9 cellular contexts compared by ENCODE assay signal in genomic region chr11:59801981-59802638, GRCh38. TPM values are rescaled to one million over a fixed set of nuclear protein-coding genes. Genes with fewer than 3 reads are reported as not detected.
DNase-seq lines count a peak whose midpoint lies in the region; ATAC-seq, FAIRE-seq and TF ChIP-seq lines count a peak whose summit lies in the region.
"Had no signal": no experiment of that assay in that cellular context is flagged by ENCODE, and none has a peak within 500 bp of the region (broad histone marks: within the 10 kb centered on the region; RNA-seq: fewer than 3 reads in every experiment).

No MANE protein-coding gene starts in this region.

- DNase-seq in AG20443 (ENCODE audit: low spot score) = peak; percentile 59
- DNase-seq in bronchial epithelial cell (ENCODE audit: low read depth) = peak; percentile 59
- no peak for DNase-seq in memory B cell (ENCODE audit: low spot score in 2 of 2)
- DNase-seq in NCI-H2029 treated with DMSO at 0.1 percent for 48 hours (lab: John Stamatoyannopoulos, UW) = no peak
- no peak for DNase-seq in HuH-7 (ENCODE audit: low spot score)
- DNase-seq in activated T-cell treated with anti-CD3 and anti-CD28 coated beads for 4 hours = no peak
- no peak for DNase-seq in NK-92 treated with Interleukin-12 subunit alpha and Interleukin-12 subunit beta, amount 100 ng/mL, for 24 hours (lab: John Stamatoyannopoulos, UW)

- no peak overlapping the region for H3K4me3 ChIP-seq in bronchial epithelial cell (ENCODE audit: low read depth, low read length)

- H3K27ac Mint-ChIP-seq in memory B cell = no peak overlapping the region

- H3K27me3 ChIP-seq in bronchial epithelial cell (ENCODE audit: control insufficient read depth, insufficient read depth, low read length) = no peaks in the 10 kb centered on the region

- peak; percentile 19 for ATAC-seq in HG02759 (IDR thresholded peaks at IDR 0.05; ENCODE audit: unreplicated experiment)
- peak; percentile 21 for ATAC-seq in memory B cell (ENCODE audit: low read depth)

- no peaks in the 10 kb centered on the region for H3K9me3 Mint-ChIP-seq in memory B cell

- no peak for TF ChIP-seq CTCF in bronchial epithelial cell (IDR thresholded peaks at IDR 0.05; ENCODE audit: insufficient read depth, low read length, severe bottlenecking)

- no peak overlapping the region for H3K4me3 Mint-ChIP-seq in memory B cell

- no peaks in the 10 kb centered on the region for H3K27me3 Mint-ChIP-seq in memory B cell

- H3K4me1 Mint-ChIP-seq in memory B cell = no peaks in the 10 kb centered on the region

- peaks cover 8% of the 10 kb centered on the region for H3K36me3 ChIP-seq in bronchial epithelial cell (ENCODE audit: control insufficient read depth, insufficient read depth, low read length)

- peaks cover 12% of the 10 kb centered on the region for H3K36me3 Mint-ChIP-seq in memory B cell

- no peak for FAIRE-seq in bronchial epithelial cell (lab: Jason Lieb, UNC)

RNA-seq across cellular contexts. Expression of gene MRPL16, which starts 8.5 kb away (rescaled TPM):
- 17.4 and 23.3 TPM in 2 replicates for total RNA-seq in bronchial epithelial cell

RNA-seq across cellular contexts. Expression of gene CBLIF, which starts 43.2 kb away (rescaled TPM):
- total RNA-seq in bronchial epithelial cell = not detected in 2 replicates
- total RNA-seq: epithelial cell of proximal tubule had no signal

RNA-seq across cellular contexts. Expression of gene STX3, which starts 46.9 kb away (rescaled TPM):
- total RNA-seq in bronchial epithelial cell = 53.3 and 53.4 TPM in 2 replicates

Comparison
In these comparisons a context has a peak if more than half of its experiments do, and no peak if none do; other contexts are left out.
1. DNase-seq: peak in AG20443 (single experiment) and bronchial epithelial cell (single experiment); none in memory B cell (0 of 2), NCI-H2029 treated with DMSO at 0.1 percent for 48 hours (single experiment), HuH-7 (single experiment), activated T-cell treated with anti-CD3 and anti-CD28 coated beads for 4 hours (single experiment) and NK-92 treated with Interleukin-12 subunit alpha and Interleukin-12 subunit beta, amount 100 ng/mL, for 24 hours (single experiment).